Comparison of ENCODE assay signal across 1 cellular context in the genomic region with DNA sequence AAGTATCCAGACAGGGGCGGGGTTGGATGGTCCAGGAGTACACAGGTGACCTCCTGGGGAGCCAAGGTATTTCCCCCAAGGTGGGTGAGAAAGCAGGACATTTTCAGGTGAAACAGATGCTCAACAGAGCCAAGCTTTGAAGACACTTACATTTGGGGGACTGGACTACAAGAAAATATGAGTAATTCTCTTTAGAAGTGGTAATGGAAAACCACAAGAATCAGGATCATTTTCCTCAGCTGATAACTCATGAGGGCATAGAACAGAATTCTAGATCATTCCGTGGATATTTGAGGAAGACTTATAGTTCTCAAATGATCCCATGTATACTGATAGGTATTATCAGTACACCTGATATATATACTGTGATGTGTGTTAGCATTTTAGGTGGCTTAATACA.
TF ChIP-seq lines count a peak whose summit lies in the region.

No MANE protein-coding gene starts in this region.

TF ChIP-seq in IMR-90, 13 proteins besides CTCF, POLR2A, EP300 and RAD21:
- TF ChIP-seq RFX5 (IDR thresholded peaks at IDR 0.05; ENCODE audit: low read depth, low read length): no peak
- TF ChIP-seq BHLHE40 (IDR thresholded peaks at IDR 0.05; ENCODE audit: low read depth, low read length): no peak
- no peak for TF ChIP-seq NFE2L2 (IDR thresholded peaks at IDR 0.05; ENCODE audit: low read depth, low read length)
- TF ChIP-seq RCOR1 (IDR thresholded peaks at IDR 0.05; ENCODE audit: insufficient replicate concordance, low read length): no peak
- no peak for TF ChIP-seq MAZ (IDR thresholded peaks at IDR 0.05; ENCODE audit: borderline replicate concordance, low read depth, low read length)
- no peak for TF ChIP-seq MXI1 (IDR thresholded peaks at IDR 0.05; ENCODE audit: borderline replicate concordance, low read depth, low read length)
TF ChIP-seq in IMR-90: peak in this region for 0.
